Comparison of ENCODE assay signal across 12 cellular contexts in the genomic region with DNA sequence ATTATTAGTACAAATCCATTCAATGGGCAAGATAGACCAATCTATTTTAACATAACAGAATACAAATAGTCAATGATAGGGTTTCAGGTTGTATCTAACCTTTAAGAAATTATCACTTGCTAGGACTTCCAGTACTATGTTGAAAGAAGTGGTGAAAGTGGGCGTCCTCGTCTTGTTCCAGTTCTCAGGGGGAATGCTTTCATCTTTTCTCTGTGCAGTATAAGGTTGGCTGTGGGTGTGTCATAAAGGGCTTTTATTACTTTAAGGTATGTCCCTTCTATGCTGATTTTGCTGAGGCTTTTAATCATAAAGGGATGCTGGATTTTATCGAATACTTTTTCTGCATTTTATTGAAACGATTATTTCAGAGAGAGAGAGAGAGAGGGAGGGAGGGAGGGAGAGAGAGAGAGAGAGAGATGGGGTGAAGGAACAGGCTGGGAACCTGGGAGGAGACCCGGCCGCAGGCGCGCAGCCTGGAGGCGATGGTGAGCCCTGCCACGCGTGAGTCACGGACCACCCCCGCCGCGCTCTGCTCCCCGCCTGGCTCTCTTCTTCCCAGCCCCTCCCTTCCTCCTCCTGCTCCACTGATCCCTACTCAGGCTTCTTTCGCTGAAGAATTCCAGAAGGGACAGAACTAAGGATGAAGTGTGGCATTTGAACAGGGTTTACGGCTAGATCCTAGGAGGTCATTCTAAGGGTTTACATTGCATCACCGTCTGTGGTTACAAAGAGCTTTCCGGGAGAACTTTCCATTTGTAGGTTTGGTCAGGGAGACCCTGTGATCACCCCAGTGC. TPM values are rescaled to one million over a fixed set of nuclear protein-coding genes. Genes with fewer than 3 reads are reported as not detected.
A peak's percentile ranks its signal among the peaks of the same experiment; 100 is the strongest.
DNase-seq lines count a peak whose midpoint lies in the region; ATAC-seq and TF ChIP-seq lines count a peak whose summit lies in the region.
"Had no signal": no experiment of that assay in that cellular context is flagged by ENCODE, and none has a peak within 500 bp of the region (broad histone marks: within the 10 kb centered on the region; RNA-seq: fewer than 3 reads in every experiment).

No MANE protein-coding gene starts in this region.

- no peak for TF ChIP-seq CTCF in Panc1 (IDR thresholded peaks at IDR 0.05)
- no peak for TF ChIP-seq CTCF in foreskin keratinocyte (conservative IDR thresholded peaks at IDR 0.05)
- TF ChIP-seq CTCF in testis (IDR thresholded peaks at IDR 0.05) = no peak
- TF ChIP-seq CTCF in GM20000 (IDR thresholded peaks at IDR 0.05; ENCODE audit: extremely low read depth, missing control alignments) = no peak

- DNase-seq in activated T-cell treated with anti-CD3 and anti-CD28 coated beads, Interleukin-2, amount 50 U/mL, for 72 hours = no peak
- no peak for DNase-seq in activated T-cell treated with anti-CD3 and anti-CD28 coated beads, Interleukin-2, amount 50 U/mL, for 48 hours
- DNase-seq in Panc1 (ENCODE audit: low read depth, low spot score) (no peak), foreskin keratinocyte (no peak), testis (no peak), GM20000 (ENCODE audit: low spot score) (no peak), NCI-H1105 (lab: John Stamatoyannopoulos, UW) (no peak)
- DNase-seq in stimulated activated naive CD8-positive, alpha-beta T cell treated with anti-CD3 and anti-CD28 coated beads, Interleukin-15, Interleukin-2, amounts not matched to agents 100 U/mL and 50 U/mL, for 24 hours = no peak
- DNase-seq: DMS79, natural killer cell, NCI-H1930, trophoblast cell had no signal

- H3K27me3 Mint-ChIP-seq in activated T-cell treated with anti-CD3 and anti-CD28 coated beads, Interleukin-2, amount 50 U/mL, for 72 hours (ENCODE audit: low read depth) = peaks cover 97% of the 10 kb centered on the region

- no peaks in the 10 kb centered on the region for H3K9me3 Mint-ChIP-seq in activated T-cell treated with anti-CD3 and anti-CD28 coated beads, Interleukin-2, amount 50 U/mL, for 72 hours
- H3K9me3 Mint-ChIP-seq: natural killer cell had no signal

- H3K9me3 ChIP-seq in Panc1 (ENCODE audit: control insufficient read depth, insufficient read depth, low read depth, low read length) (no peaks in the 10 kb centered on the region), testis (no peaks in the 10 kb centered on the region)

- H3K36me3 Mint-ChIP-seq in activated T-cell treated with anti-CD3 and anti-CD28 coated beads, Interleukin-2, amount 50 U/mL, for 72 hours (ENCODE audit: insufficient read depth in 2 of 2) = no peaks in the 10 kb centered on the region
- H3K36me3 Mint-ChIP-seq: natural killer cell had no signal

- WGBS in testis, 2 donors = 6 to 7% methylated on average over 20 of the region's 20 CpGs

- H3K27ac ChIP-seq in Panc1 (ENCODE audit: low read length) (no peak overlapping the region), foreskin keratinocyte (no peak overlapping the region), testis (no peak overlapping the region)

- in situ Hi-C loops in Panc1 (cut with HindIII; ENCODE audit: low pct_unique_long_range_greater_than_20kb, low sequenced_read_pairs) = no loop called here

- CTCF ChIA-PET in Panc1 (lab: Charles Lee) = no interaction called here

- H3K4me3 Mint-ChIP-seq in activated T-cell treated with anti-CD3 and anti-CD28 coated beads, Interleukin-2, amount 50 U/mL, for 72 hours = peak overlapping the region; percentile 12 to 42
- H3K4me3 Mint-ChIP-seq: natural killer cell had no signal

- peak in 1 of 2 donors; percentile 67 for ATAC-seq in activated T-cell treated with anti-CD3 and anti-CD28 coated beads, Interleukin-2, amount 50 U/mL, for 72 hours (replicated peaks in 1 of 2)
- ATAC-seq in Panc1 (0 out of 2 replicates have a peak, but pooled peaks have one; percentile 30), foreskin keratinocyte (peak; percentile 64)
- ATAC-seq in stimulated activated naive CD8-positive, alpha-beta T cell treated with anti-CD3 and anti-CD28 coated beads, Interleukin-15, Interleukin-2, amounts not matched to agents 100 U/mL and 50 U/mL, for 24 hours = peak; percentile 53
- ATAC-seq: natural killer cell had no signal

- H3K36me3 ChIP-seq in Panc1 (ENCODE audit: control insufficient read depth, insufficient read depth, low read length) (no peaks in the 10 kb centered on the region), testis (ENCODE audit: low read depth, missing control alignments) (no peaks in the 10 kb centered on the region)

- no peak overlapping the region; a peak in 1 of 4 replicates for H3K4me3 ChIP-seq in Panc1 (ENCODE audit: low read depth in 2 of 2, low read length in 2 of 2)
- H3K4me3 ChIP-seq in testis = no peak overlapping the region

- H3K27ac Mint-ChIP-seq in activated T-cell treated with anti-CD3 and anti-CD28 coated beads, Interleukin-2, amount 50 U/mL, for 72 hours = no peak overlapping the region
- H3K27ac Mint-ChIP-seq: natural killer cell had no signal

- no peak for TF ChIP-seq POLR2A in testis (IDR thresholded peaks at IDR 0.05)

- peaks cover 9% of the 10 kb centered on the region for H3K4me1 Mint-ChIP-seq in activated T-cell treated with anti-CD3 and anti-CD28 coated beads, Interleukin-2, amount 50 U/mL, for 72 hours (ENCODE audit: low read depth)

- H3K27me3 ChIP-seq in Panc1 (ENCODE audit: control insufficient read depth, insufficient read depth, low read length) (peaks cover 60% of the 10 kb centered on the region), foreskin keratinocyte (peaks cover 92% of the 10 kb centered on the region), testis (no peaks in the 10 kb centered on the region)

- H3K4me1 ChIP-seq in Panc1 (ENCODE audit: control insufficient read depth, insufficient read depth, low read length) = no peaks in the 10 kb centered on the region
- H3K4me1 ChIP-seq in foreskin keratinocyte = no peaks in the 10 kb centered on the region
- H3K4me1 ChIP-seq in testis = no peaks in the 10 kb centered on the region

- BruUV-seq in Panc1 (replicated peaks; lab: Mats Ljungman, UMichigan) = no TSS peak

- intact Hi-C loops in Panc1 (cut with micrococcal nuclease; ENCODE audit: unreplicated experiment) (no loop called here), testis (cut with DNase I; ENCODE audit: low total_unique reads) (no loop called here)

- POLR2A ChIA-PET in Panc1 (lab: Charles Lee) = interaction anchor here (0.7 kb wide), 1 partner anchor 105 kb away, joined by 3 read pairs; no protein-coding TSS in a partner anchor

RNA-seq across cellular contexts. Expression of gene HLA-E, which starts 45.5 kb away (rescaled TPM):
- total RNA-seq in activated T-cell treated with anti-CD3 and anti-CD28 coated beads, Interleukin-2, amount 50 U/mL, for 72 hours = 100 to 1,000 TPM; 713 to 829 TPM
- total RNA-seq in Panc1 (2021; ENCODE audit: unreplicated experiment) (132 TPM), foreskin keratinocyte (123 and 142 TPM in 2 replicates), testis (100 to 1,000 TPM in 1 of 2 donors, 10 to 100 TPM in 1; 90.2 to 145 TPM)
- polyA plus RNA-seq in Panc1 (2012; ENCODE audit: insufficient read length) = 140 TPM
- polyA plus RNA-seq in foreskin keratinocyte (131 and 143 TPM in 2 replicates), testis (ENCODE audit: insufficient read depth, low read depth, low replicate concordance) (253 TPM)
